In the genomic region with DNA sequence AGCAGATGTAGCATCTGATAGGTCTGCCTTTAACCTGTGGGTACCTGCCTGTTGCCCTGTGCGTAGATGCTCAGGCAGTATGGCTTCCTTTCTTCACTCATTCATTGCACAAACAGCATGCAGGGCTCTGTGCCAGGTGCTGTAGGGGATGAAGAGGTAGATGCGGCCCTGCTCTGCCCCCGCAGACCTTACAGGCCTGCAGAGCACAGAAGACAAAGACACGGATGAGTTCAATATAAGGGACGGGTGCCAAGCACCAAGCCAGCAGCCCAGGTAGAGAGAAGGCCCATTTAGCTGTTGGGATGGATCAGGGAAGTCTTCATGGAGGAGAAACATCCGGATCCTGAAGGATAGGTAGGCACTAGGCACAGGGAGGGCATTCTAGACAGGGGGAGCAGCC, we compare ENCODE assay signal across 16 cellular contexts.
A peak's percentile ranks its signal among the peaks of the same experiment; 100 is the strongest.
DNase-seq lines count a peak whose midpoint lies in the region; ATAC-seq and TF ChIP-seq lines count a peak whose summit lies in the region.
"Had no signal": no experiment of that assay in that cellular context is flagged by ENCODE, and none has a peak within 500 bp of the region (broad histone marks: within the 10 kb centered on the region; RNA-seq: fewer than 3 reads in every experiment).

No MANE protein-coding gene starts in this region.

- H3K9me3 Mint-ChIP-seq in CD4-positive, alpha-beta memory T cell = no peaks in the 10 kb centered on the region
- no peaks in the 10 kb centered on the region for H3K9me3 Mint-ChIP-seq in effector memory CD8-positive, alpha-beta T cell
- H3K9me3 Mint-ChIP-seq in CD4-positive, alpha-beta T cell = no peaks in the 10 kb centered on the region

- H3K27me3 Mint-ChIP-seq in CD4-positive, alpha-beta memory T cell = no peaks in the 10 kb centered on the region
- H3K27me3 Mint-ChIP-seq in effector memory CD8-positive, alpha-beta T cell = no peaks in the 10 kb centered on the region
- H3K27me3 Mint-ChIP-seq in CD4-positive, alpha-beta T cell = no peaks in the 10 kb centered on the region

- TF ChIP-seq CTCF in CD4-positive, alpha-beta T cell (IDR thresholded peaks at IDR 0.05) = no peak

- intact Hi-C loops in CD4-positive, alpha-beta memory T cell (cut with micrococcal nuclease) = no loop called here
- intact Hi-C loops in CD4-positive, alpha-beta T cell (cut with DNase I, micrococcal nuclease) = no loop called here

- H3K9ac ChIP-seq in skeletal muscle satellite cell (ENCODE audit: low read depth, low read length) = peak overlapping the region; percentile 33
- H3K9ac ChIP-seq: parathyroid adenoma had no signal

- H3K4me3 Mint-ChIP-seq in CD4-positive, alpha-beta memory T cell = peak overlapping the region in 1 of 8 donors; percentile 4
- H3K4me3 Mint-ChIP-seq in effector memory CD8-positive, alpha-beta T cell = no peak overlapping the region
- no peak overlapping the region for H3K4me3 Mint-ChIP-seq in CD4-positive, alpha-beta T cell

- DNase-seq in CD4-positive, alpha-beta memory T cell = no peak
- peak; percentile 12 for DNase-seq in H7
- DNase-seq in effector memory CD8-positive, alpha-beta T cell = no peak
- no peak for DNase-seq in activated CD4-positive, CD25-positive, alpha-beta regulatory T cell treated with anti-CD3 and anti-CD28 coated beads, Interleukin-2, amount 50 U/mL, for 72 hours
- DNase-seq in CD4-positive, alpha-beta T cell = no peak
- DNase-seq in NCI-H146 (lab: John Stamatoyannopoulos, UW) = no peak
- DNase-seq: amygdala; DMS53; effector CD4-positive, alpha-beta T cell; HCEC 1CT; KG1; NCI-H2081 treated with DMSO at 0.1 percent for 48 hours; stimulated activated CD4-positive, alpha-beta T cell treated with anti-CD3 and anti-CD28 coated beads, Interleukin-2, amount 100 ng/mL, for 48 hours; stomach had no signal

- POLR2A ChIA-PET in CD4-positive, alpha-beta memory T cell (lab: Charles Lee; ENCODE audit: partially characterized antibody) = interaction anchor here (1.2 kb wide), 1 partner anchor 81 kb away, joined by 4 read pairs; no protein-coding TSS in a partner anchor
- POLR2A ChIA-PET in CD4-positive, alpha-beta T cell (lab: Charles Lee) = no interaction called here

- no peaks in the 10 kb centered on the region for H3K4me1 ChIP-seq in CD4-positive, alpha-beta memory T cell (ENCODE audit: insufficient read depth, low read length)
- peaks cover 50% of the 10 kb centered on the region for H3K4me1 ChIP-seq in skeletal muscle satellite cell (ENCODE audit: control insufficient read depth, insufficient read depth, low read length)
- H3K4me1 ChIP-seq: parathyroid adenoma had no signal

- no peaks in the 10 kb centered on the region for H3K9me3 ChIP-seq in CD4-positive, alpha-beta memory T cell (ENCODE audit: control insufficient read depth in 1 of 2, low read length in 2 of 2)
- H3K9me3 ChIP-seq in skeletal muscle satellite cell (replicated peaks; ENCODE audit: low read length) = no peaks in the 10 kb centered on the region
- H3K9me3 ChIP-seq in CD4-positive, alpha-beta T cell (ENCODE audit: control insufficient read depth, low read length) = no peaks in the 10 kb centered on the region
- H3K9me3 ChIP-seq: stomach had no signal

- H3K27ac ChIP-seq in CD4-positive, alpha-beta memory T cell (ENCODE audit: low read depth, low read length) = no peak overlapping the region
- H3K27ac ChIP-seq in CD4-positive, alpha-beta T cell (ENCODE audit: low read depth, low read length) = no peak overlapping the region
- H3K27ac ChIP-seq: parathyroid adenoma had no signal

- peaks cover 66% of the 10 kb centered on the region for H3K36me3 ChIP-seq in CD4-positive, alpha-beta memory T cell (ENCODE audit: insufficient read depth, low read length)
- peaks cover 12% of the 10 kb centered on the region for H3K36me3 ChIP-seq in H7 (replicated peaks; ENCODE audit: control insufficient read depth, insufficient read depth, low read length)
- H3K36me3 ChIP-seq in skeletal muscle satellite cell (ENCODE audit: insufficient read depth, low read length) = peaks cover 89% of the 10 kb centered on the region

- no peak overlapping the region for H3K4me2 ChIP-seq in skeletal muscle satellite cell (ENCODE audit: low read length)

- H3K27ac Mint-ChIP-seq in CD4-positive, alpha-beta memory T cell = peak overlapping the region; percentile 45 to 84 (median 67)
- H3K27ac Mint-ChIP-seq in effector memory CD8-positive, alpha-beta T cell = peak overlapping the region; percentile 62 to 90
- H3K27ac Mint-ChIP-seq in CD4-positive, alpha-beta T cell = no peak overlapping the region

- no peak for ATAC-seq in effector memory CD8-positive, alpha-beta T cell (replicated peaks)
- no peak for ATAC-seq in CD4-positive, alpha-beta T cell (ENCODE audit: poor library complexity)

- H3K4me1 Mint-ChIP-seq in CD4-positive, alpha-beta memory T cell = peaks cover 1 to 8% (median 7%) of the 10 kb centered on the region in 4 donors
- peaks cover 6 to 22% of the 10 kb centered on the region in 2 donors for H3K4me1 Mint-ChIP-seq in effector memory CD8-positive, alpha-beta T cell (ENCODE audit: low read depth in 2 of 2)
- H3K4me1 Mint-ChIP-seq in CD4-positive, alpha-beta T cell (ENCODE audit: low read depth) = no peaks in the 10 kb centered on the region

- CTCF ChIA-PET in CD4-positive, alpha-beta memory T cell (lab: Charles Lee; ENCODE audit: partially characterized antibody) = no interaction called here
- CTCF ChIA-PET in CD4-positive, alpha-beta T cell (lab: Charles Lee) = no interaction called here

- H3K27me3 ChIP-seq in CD4-positive, alpha-beta memory T cell (ENCODE audit: insufficient read depth, low read length) = no peaks in the 10 kb centered on the region
- H3K27me3 ChIP-seq in H7 (ENCODE audit: control insufficient read depth, insufficient read depth, low read length) (no peaks in the 10 kb centered on the region), skeletal muscle satellite cell (ENCODE audit: control insufficient read depth, insufficient read depth, low read length) (no peaks in the 10 kb centered on the region)
- no peaks in the 10 kb centered on the region for H3K27me3 ChIP-seq in CD4-positive, alpha-beta T cell (ENCODE audit: control insufficient read depth, insufficient read depth, low read length)
- H3K27me3 ChIP-seq: stomach had no signal

- H3K36me3 Mint-ChIP-seq in CD4-positive, alpha-beta memory T cell = peaks cover 52 to 78% of the 10 kb centered on the region in 2 donors
- peaks cover 71% of the 10 kb centered on the region for H3K36me3 Mint-ChIP-seq in effector memory CD8-positive, alpha-beta T cell (ENCODE audit: insufficient read depth)
- H3K36me3 Mint-ChIP-seq in CD4-positive, alpha-beta T cell (ENCODE audit: low read depth) = peaks cover 77% of the 10 kb centered on the region

- H3K4me3 ChIP-seq in CD4-positive, alpha-beta memory T cell (ENCODE audit: low read length in 2 of 2) = no peak overlapping the region
- no peak overlapping the region for H3K4me3 ChIP-seq in H7 (ENCODE audit: insufficient read depth, low read depth, low read length)
- no peak overlapping the region for H3K4me3 ChIP-seq in skeletal muscle satellite cell (ENCODE audit: low read length)
- H3K4me3 ChIP-seq: stomach had no signal
